In the genomic region with DNA sequence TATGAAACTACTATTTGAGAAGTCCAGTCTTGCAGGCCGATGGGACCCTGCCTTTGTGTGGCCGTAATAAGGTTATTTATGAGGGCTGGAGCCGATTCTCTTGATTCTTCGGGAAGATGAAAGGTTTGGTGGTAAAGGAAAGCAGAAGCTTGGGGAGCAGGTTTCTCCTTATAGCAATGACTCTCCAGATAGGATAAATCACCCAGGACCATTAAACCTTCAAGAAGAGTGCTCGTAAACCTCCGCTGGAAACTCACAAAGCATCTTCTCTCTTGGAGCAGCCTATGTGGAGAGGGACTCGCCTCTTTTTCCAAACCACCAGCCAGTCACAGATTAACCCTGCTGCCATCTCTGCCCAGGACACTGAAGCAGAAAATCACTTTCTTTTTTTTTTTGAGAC, we compare ENCODE assay signal across 30 cellular contexts.
A peak's percentile ranks its signal among the peaks of the same experiment; 100 is the strongest.
DNase-seq lines count a peak whose midpoint lies in the region; TF ChIP-seq lines count a peak whose summit lies in the region.
"Had no signal": no experiment of that assay in that cellular context is flagged by ENCODE, and none has a peak within 500 bp of the region (broad histone marks: within the 10 kb centered on the region; RNA-seq: fewer than 3 reads in every experiment).

No MANE protein-coding gene starts in this region.

- peaks cover 14% of the 10 kb centered on the region for H3K4me1 Mint-ChIP-seq in type B pancreatic cell (ENCODE audit: unreplicated experiment)
- H3K4me1 Mint-ChIP-seq: activated naive CD8-positive, alpha-beta T cell treated with anti-CD3 and anti-CD28 coated beads, Interleukin-2, amount 50 U/mL, for 24 hours; B cell; naive B cell had no signal

- H3K4me3 Mint-ChIP-seq in type B pancreatic cell, result no peak overlapping the region
- H3K4me3 Mint-ChIP-seq: activated CD8-positive, alpha-beta T cell treated with anti-CD3 and anti-CD28 coated beads, Interleukin-2, amount 10 ng/mL, durations not matched to agents 7 days and 5 days; activated naive CD8-positive, alpha-beta T cell treated with anti-CD3 and anti-CD28 coated beads, Interleukin-2, amount 50 U/mL, for 24 hours; activated T-cell treated with anti-CD3 and anti-CD28 coated beads, Interleukin-2, amount 50 U/mL, for 24 hours; B cell; CD8-positive, alpha-beta T cell; dendritic cell treated with granulocyte-macrophage colony-stimulating factor and Interleukin-4, amounts not matched to agents 40 ng/mL and 50 ng/mL, for 4 days; immature natural killer cell had no signal

- TF ChIP-seq CTCF in LNCaP clone FGC (IDR thresholded peaks at IDR 0.05; ENCODE audit: control insufficient read depth, extremely low read depth, insufficient read depth), result no peak
- TF ChIP-seq CTCF in type B pancreatic cell (conservative IDR thresholded peaks at IDR 0.05), result no peak

- DNase-seq in NCI-H510A treated with DMSO at 0.1 percent for 48 hours (lab: John Stamatoyannopoulos, UW) (peak; percentile 34), NCI-H510A (lab: John Stamatoyannopoulos, UW) (no peak), LNCaP clone FGC (ENCODE audit: low read depth) (peak; percentile 1), kidney tubule cell (ENCODE audit: low spot score) (peak; percentile 8), type B pancreatic cell (ENCODE audit: extremely low spot score, unreplicated experiment) (no peak), head of caudate nucleus (no peak), activated gamma-delta T cell treated with Interleukin-2 at 50 U/mL for 16 hours (no peak)
- DNase-seq in activated CD8-positive, alpha-beta memory T cell treated with anti-CD3 and anti-CD28 coated beads, Interleukin-2, amount 50 U/mL, for 4 hours, result no peak
- DNase-seq: activated CD4-positive, alpha-beta T cell treated with anti-CD3 and anti-CD28 coated beads for 1 hour; activated CD8-positive, alpha-beta T cell treated with anti-CD3 and anti-CD28 coated beads, Interleukin-2, amount 10 ng/mL, durations not matched to agents 7 days and 5 days; activated naive CD8-positive, alpha-beta T cell treated with anti-CD3 and anti-CD28 coated beads, Interleukin-2, amount 50 U/mL, for 24 hours; activated T-cell treated with anti-CD3 and anti-CD28 coated beads, Interleukin-2, amount 50 U/mL, for 24 hours; CD8-positive, alpha-beta T cell; central memory CD4-positive, alpha-beta T cell; gastrocnemius medialis; GDM1; H7; hypothalamus; immature natural killer cell; left ventricle myocardium superior; naive B cell; NCI-H1694; NCI-H69; nucleus accumbens; stimulated activated naive CD8-positive, alpha-beta T cell treated with anti-CD3 and anti-CD28 coated beads, Interleukin-15, Interleukin-2, amounts not matched to agents 100 U/mL and 50 U/mL, for 24 hours; T-helper 1 cell had no signal

- intact Hi-C loops in head of caudate nucleus (cut with DNase I), result no loop called here

- no peak overlapping the region for H3K4me3 ChIP-seq in LNCaP clone FGC (ENCODE audit: low read depth, low read length)
- H3K4me3 ChIP-seq: gastrocnemius medialis, K562, vagina had no signal

- no peaks in the 10 kb centered on the region for H3K36me3 Mint-ChIP-seq in type B pancreatic cell
- H3K36me3 Mint-ChIP-seq: CD8-positive, alpha-beta T cell; immature natural killer cell; naive B cell had no signal

- H3K27me3 Mint-ChIP-seq in type B pancreatic cell, result no peaks in the 10 kb centered on the region

- H3K27ac Mint-ChIP-seq in type B pancreatic cell, result peak overlapping the region; percentile 22
- H3K27ac Mint-ChIP-seq: activated CD8-positive, alpha-beta T cell treated with anti-CD3 and anti-CD28 coated beads, Interleukin-2, amount 10 ng/mL, durations not matched to agents 7 days and 5 days; activated naive CD8-positive, alpha-beta T cell treated with anti-CD3 and anti-CD28 coated beads, Interleukin-2, amount 50 U/mL, for 24 hours; activated T-cell treated with anti-CD3 and anti-CD28 coated beads, Interleukin-2, amount 50 U/mL, for 24 hours; B cell; CD8-positive, alpha-beta T cell; dendritic cell treated with granulocyte-macrophage colony-stimulating factor and Interleukin-4, amounts not matched to agents 40 ng/mL and 50 ng/mL, for 4 days; immature natural killer cell; naive B cell had no signal

- no peaks in the 10 kb centered on the region for H3K9me3 Mint-ChIP-seq in type B pancreatic cell
- H3K9me3 Mint-ChIP-seq: activated naive CD8-positive, alpha-beta T cell treated with anti-CD3 and anti-CD28 coated beads, Interleukin-2, amount 50 U/mL, for 24 hours; activated T-cell treated with anti-CD3 and anti-CD28 coated beads, Interleukin-2, amount 50 U/mL, for 24 hours; CD8-positive, alpha-beta T cell; dendritic cell treated with granulocyte-macrophage colony-stimulating factor and Interleukin-4, amounts not matched to agents 40 ng/mL and 50 ng/mL, for 4 days had no signal

Comparison
In these comparisons a context has a peak if more than half of its experiments do, and no peak if none do; other contexts are left out.
1. DNase-seq: peak in NCI-H510A treated with DMSO at 0.1 percent for 48 hours (single experiment), LNCaP clone FGC (single experiment) and kidney tubule cell (single experiment); none in NCI-H510A (single experiment), type B pancreatic cell (single experiment), activated CD8-positive, alpha-beta memory T cell treated with anti-CD3 and anti-CD28 coated beads, Interleukin-2, amount 50 U/mL, for 4 hours (single experiment), head of caudate nucleus (0 of 42) and activated gamma-delta T cell treated with Interleukin-2 at 50 U/mL for 16 hours (single experiment).